ENCODE assay signal across 17 cellular contexts in genomic region chr2:217878865-217879595, GRCh38.
DNase-seq lines count a peak whose midpoint lies in the region; ATAC-seq and TF ChIP-seq lines count a peak whose summit lies in the region.
"Had no signal": no experiment of that assay in that cellular context is flagged by ENCODE, and none has a peak within 500 bp of the region (broad histone marks: within the 10 kb centered on the region; RNA-seq: fewer than 3 reads in every experiment).

No MANE protein-coding gene starts in this region.

- ATAC-seq in HG03196 (IDR thresholded peaks at IDR 0.05; ENCODE audit: unreplicated experiment), result no peak

- H3K4me1 ChIP-seq in smooth muscle cell (ENCODE audit: low read depth), result peaks cover 6% of the 10 kb centered on the region

- peaks cover 99% of the 10 kb centered on the region for H4K20me1 ChIP-seq in smooth muscle cell (ENCODE audit: low read depth)

- no peak overlapping the region for H3K9ac ChIP-seq in smooth muscle cell (ENCODE audit: low read depth)

- TF ChIP-seq CTCF in chondrocyte (IDR thresholded peaks at IDR 0.05), result peak; percentile 28
- peak; percentile 2 for TF ChIP-seq CTCF in smooth muscle cell (IDR thresholded peaks at IDR 0.05; ENCODE audit: borderline replicate concordance, insufficient read depth, poor library complexity, severe bottlenecking)
- TF ChIP-seq CTCF in foreskin fibroblast (IDR thresholded peaks at IDR 0.05; ENCODE audit: low read depth, low read length), result no peak

- no peak overlapping the region for H3K27ac Mint-ChIP-seq in chondrocyte (ENCODE audit: unreplicated experiment)
- H3K27ac Mint-ChIP-seq: CD4-positive, alpha-beta T cell; T-helper 2 cell treated with Interferon-gamma antibody and Interleukin-4, amounts not matched to agents 5 μg/mL and 100 μg/mL, for 36 hours had no signal

- peaks cover 7% of the 10 kb centered on the region for H3K79me2 ChIP-seq in smooth muscle cell (ENCODE audit: low read depth)

- DNase-seq in H7 (peak; percentile 84), chondrocyte (ENCODE audit: low spot score) (no peak), smooth muscle cell (lab: John Stamatoyannopoulos, UW; ENCODE audit: unreplicated experiment) (no peak), mesenteric fat pad (ENCODE audit: low spot score) (no peak), T1000 (lab: John Stamatoyannopoulos, UW) (no peak), foreskin fibroblast (no peak)
- DNase-seq: activated CD4-positive, alpha-beta T cell treated with anti-CD3 and anti-CD28 coated beads for 4 hours; activated CD8-positive, alpha-beta memory T cell treated with anti-CD3 and anti-CD28 coated beads, Interleukin-2, amount 50 U/mL, for 4 hours; CD4-positive, alpha-beta T cell; DMS79 treated with DMSO at 0.1 percent for 48 hours; NCI-H1048; NCI-H2107; NCI-H524; trophoblast cell had no signal

- H3K9me3 Mint-ChIP-seq in chondrocyte (ENCODE audit: low read depth), result no peaks in the 10 kb centered on the region
- H3K9me3 Mint-ChIP-seq: CD4-positive, alpha-beta T cell; T-helper 2 cell treated with Interferon-gamma antibody and Interleukin-4, amounts not matched to agents 5 μg/mL and 100 μg/mL, for 36 hours had no signal

- H3K4me3 ChIP-seq in H7 (ENCODE audit: insufficient read depth, low read depth, low read length) (no peak overlapping the region), smooth muscle cell (no peak overlapping the region), foreskin fibroblast (ENCODE audit: low read depth in 1 of 2, low read length in 2 of 2) (no peak overlapping the region)

- peaks cover 5% of the 10 kb centered on the region for H3F3A ChIP-seq in smooth muscle cell (ENCODE audit: low read depth)

- peaks cover 38% of the 10 kb centered on the region for H3K36me3 Mint-ChIP-seq in chondrocyte (ENCODE audit: low read depth)

- H3K27ac ChIP-seq in layer of hippocampus (ENCODE audit: low read depth, low read length) (peak overlapping the region; percentile 13), smooth muscle cell (ENCODE audit: low read depth) (no peak overlapping the region)

- H3K4me3 Mint-ChIP-seq in chondrocyte (ENCODE audit: unreplicated experiment), result no peak overlapping the region
- H3K4me3 Mint-ChIP-seq: CD4-positive, alpha-beta T cell; T-helper 2 cell treated with Interferon-gamma antibody and Interleukin-4, amounts not matched to agents 5 μg/mL and 100 μg/mL, for 36 hours had no signal

- H3K4me2 ChIP-seq in smooth muscle cell, result no peak overlapping the region

- no peaks in the 10 kb centered on the region for H3K36me3 ChIP-seq in H7 (replicated peaks; ENCODE audit: control insufficient read depth, insufficient read depth, low read length)
- no peaks in the 10 kb centered on the region for H3K36me3 ChIP-seq in smooth muscle cell (ENCODE audit: low read depth)

- no peaks in the 10 kb centered on the region for H3K27me3 ChIP-seq in H7 (ENCODE audit: control insufficient read depth, insufficient read depth, low read length)
- no peaks in the 10 kb centered on the region for H3K27me3 ChIP-seq in layer of hippocampus (ENCODE audit: control insufficient read depth, insufficient read depth, low read length)
- H3K27me3 ChIP-seq in smooth muscle cell (ENCODE audit: low read depth), result no peaks in the 10 kb centered on the region

- no peaks in the 10 kb centered on the region for H3K9me3 ChIP-seq in smooth muscle cell (replicated peaks; ENCODE audit: low read depth)

- peaks cover 19% of the 10 kb centered on the region for H3K4me1 Mint-ChIP-seq in chondrocyte (ENCODE audit: low read depth)

- WGBS in smooth muscle cell (ENCODE audit: low lambda C conversion rate), result 65% methylated on average over 16 of the region's 16 CpGs

- H2AFZ ChIP-seq in smooth muscle cell (ENCODE audit: low read depth), result no peak overlapping the region

- H3K27me3 Mint-ChIP-seq in chondrocyte (ENCODE audit: low read depth), result no peaks in the 10 kb centered on the region
- H3K27me3 Mint-ChIP-seq: CD4-positive, alpha-beta T cell had no signal
